Comparison of ENCODE assay signal across 27 cellular contexts in the genomic region with DNA sequence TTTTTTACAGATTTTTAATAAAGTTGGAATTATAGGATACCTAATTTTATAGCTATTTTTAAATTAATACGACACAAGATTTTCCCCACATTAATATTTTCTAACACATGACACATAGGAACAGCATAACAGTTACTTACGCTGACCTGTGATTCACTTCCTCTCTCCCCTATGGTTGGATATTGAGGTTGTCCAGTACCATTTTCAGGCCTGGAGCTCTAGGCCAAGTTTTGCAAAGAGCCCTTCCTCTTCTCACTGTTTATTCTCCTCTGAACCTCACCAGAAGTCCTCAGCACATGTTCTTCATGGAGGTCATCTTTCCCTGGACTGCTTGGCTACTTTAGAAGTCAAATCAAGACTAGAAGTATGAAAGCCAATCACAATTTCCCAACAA. TPM values are rescaled to one million over a fixed set of nuclear protein-coding genes. Genes with fewer than 3 reads are reported as not detected.
DNase-seq lines count a peak whose midpoint lies in the region; ATAC-seq, FAIRE-seq and TF ChIP-seq lines count a peak whose summit lies in the region.
"Had no signal": no experiment of that assay in that cellular context is flagged by ENCODE, and none has a peak within 500 bp of the region (broad histone marks: within the 10 kb centered on the region; RNA-seq: fewer than 3 reads in every experiment).

No MANE protein-coding gene starts in this region.

- FAIRE-seq in endothelial cell of umbilical vein (lab: Jason Lieb, UNC), result peak; percentile 77
- FAIRE-seq: colon, kidney had no signal

- no peaks in the 10 kb centered on the region for H3K36me3 ChIP-seq in PC-3 (ENCODE audit: low read depth, low read length)
- no peaks in the 10 kb centered on the region for H3K36me3 ChIP-seq in endothelial cell of umbilical vein (ENCODE audit: control insufficient read depth in 2 of 2, extremely low read depth in 1 of 2, insufficient read depth in 2 of 2, low read length in 2 of 2)
- H3K36me3 ChIP-seq: ascending aorta, lower lobe of right lung, vagina had no signal

- H3K9me2 ChIP-seq in PC-3 (replicated peaks; ENCODE audit: low read length), result no peaks in the 10 kb centered on the region

- BruUV-seq in PC-3 (replicated peaks; lab: Mats Ljungman, UMichigan), result no TSS peak
- BruUV-seq in endothelial cell of umbilical vein (replicated peaks; lab: Mats Ljungman, UMichigan), result no TSS peak

- H2AFZ ChIP-seq in PC-3 (ENCODE audit: low read length), result no peak overlapping the region
- H2AFZ ChIP-seq in endothelial cell of umbilical vein (ENCODE audit: low read depth, low read length), result peak overlapping the region; percentile 27

- H3K27ac ChIP-seq in PC-3 (ENCODE audit: low read length) (peak overlapping the region; percentile 73; the same call in 1 of the 2 replicates), endothelial cell of umbilical vein (ENCODE audit: insufficient read depth, low read depth, low read length) (peak overlapping the region; percentile 7)
- H3K27ac ChIP-seq: ascending aorta, lower lobe of right lung, vagina had no signal

- no peak for ATAC-seq in PC-3
- no peak for ATAC-seq in GM18907 (IDR thresholded peaks at IDR 0.05; ENCODE audit: unreplicated experiment)
- ATAC-seq: sciatic nerve had no signal

- in situ Hi-C loops in G401 (cut with HindIII; ENCODE audit: low sequenced_read_pairs), result no loop called here

- no peak for TF ChIP-seq POLR2A in endothelial cell of umbilical vein (IDR thresholded peaks at IDR 0.05; ENCODE audit: low read depth, low read length)

- H3K79me2 ChIP-seq in PC-3 (ENCODE audit: low read length), result no peaks in the 10 kb centered on the region
- H3K79me2 ChIP-seq in endothelial cell of umbilical vein (ENCODE audit: control insufficient read depth, insufficient read depth, low read length), result no peaks in the 10 kb centered on the region

- H3F3A ChIP-seq in PC-3 (ENCODE audit: low read length, unreplicated experiment), result no peaks in the 10 kb centered on the region

- intact Hi-C loops in PC-3 (cut with micrococcal nuclease), result no loop called here
- intact Hi-C loops in endothelial cell of umbilical vein (cut with micrococcal nuclease), result no loop called here

- no peaks in the 10 kb centered on the region for H3K9me3 ChIP-seq in PC-3 (ENCODE audit: low read length)
- no peaks in the 10 kb centered on the region for H3K9me3 ChIP-seq in endothelial cell of umbilical vein (replicated peaks; ENCODE audit: control insufficient read depth, insufficient read depth, low read length)
- H3K9me3 ChIP-seq: ascending aorta, lower lobe of right lung, testis, vagina had no signal

- H3K4me2 ChIP-seq in PC-3 (ENCODE audit: low read length), result 0 out of 2 replicates have a peak overlapping the region, but pooled peaks have one; percentile 75
- no peak overlapping the region for H3K4me2 ChIP-seq in endothelial cell of umbilical vein (ENCODE audit: insufficient read depth, low read length)

- H3K9ac ChIP-seq in PC-3 (ENCODE audit: low read length), result no peak overlapping the region
- no peak overlapping the region for H3K9ac ChIP-seq in endothelial cell of umbilical vein (replicated peaks; ENCODE audit: extremely low read depth, insufficient read depth, low read length)

- H3K27me3 ChIP-seq in PC-3 (ENCODE audit: low read length) (no peaks in the 10 kb centered on the region), endothelial cell of umbilical vein (ENCODE audit: control insufficient read depth in 2 of 2, insufficient read depth in 2 of 2, low read length in 2 of 2) (no peaks in the 10 kb centered on the region)
- H3K27me3 ChIP-seq: ascending aorta, testis, vagina had no signal

- peaks cover 36% of the 10 kb centered on the region for H3K4me1 ChIP-seq in PC-3 (ENCODE audit: insufficient read depth, low read length)
- H3K4me1 ChIP-seq in endothelial cell of umbilical vein (ENCODE audit: control insufficient read depth, extremely low read depth, insufficient read depth, low read length), result peaks cover 19% of the 10 kb centered on the region
- H3K4me1 ChIP-seq: ascending aorta, testis had no signal

- POLR2A ChIA-PET in PC-3 (lab: Charles Lee; ENCODE audit: unreplicated experiment) (no interaction called here), endothelial cell of umbilical vein (lab: Charles Lee) (no interaction called here)

- H4K20me1 ChIP-seq in PC-3 (ENCODE audit: low read length) (no peaks in the 10 kb centered on the region), endothelial cell of umbilical vein (replicated peaks; ENCODE audit: control insufficient read depth, extremely low read depth, insufficient read depth, low read length) (no peaks in the 10 kb centered on the region)

- CTCF ChIA-PET in PC-3 (lab: Charles Lee) (interaction anchor here (0.6 kb wide), 1 partner anchor 18 kb away, joined by 4 read pairs; no protein-coding TSS in a partner anchor), endothelial cell of umbilical vein (lab: Charles Lee) (interaction anchor here (1.9 to 3.4 kb wide), 2 partner anchors 13 to 653 kb away, joined by 8 to 15 read pairs; no protein-coding TSS in a partner anchor)

- no peak overlapping the region for H3K4me3 ChIP-seq in PC-3 (ENCODE audit: low read length)
- H3K4me3 ChIP-seq in endothelial cell of umbilical vein (replicated peaks in 1 of 3; ENCODE audit: insufficient read depth in 1 of 3, low read depth in 1 of 3, low read length in 3 of 3), result no peak overlapping the region
- H3K4me3 ChIP-seq: ascending aorta, lower lobe of right lung, testis, vagina had no signal

- no peaks in the 10 kb centered on the region for H3K9me1 ChIP-seq in endothelial cell of umbilical vein (replicated peaks; ENCODE audit: control insufficient read depth, extremely low read depth, insufficient read depth, low read length)

- dilution Hi-C loops in endothelial cell of umbilical vein (cut with MboI; ENCODE audit: extremely low pct_ligation_motif_present, low sequenced_read_pairs), result no loop called here

- DNase-seq in HT1080 (ENCODE audit: low read depth) (peak; percentile 6), PC-3 (peak; percentile 25), endothelial cell of umbilical vein (ENCODE audit: low read depth, low spot score) (peak; percentile 39), pulmonary artery endothelial cell (ENCODE audit: low read depth, low spot score) (peak; percentile 5), hypothalamus (lab: John Stamatoyannopoulos, UW) (no peak), G401 (ENCODE audit: low spot score) (no peak)
- DNase-seq: activated B cell treated with CpG ODN at 0.5 μM for 24 hours; activated CD4-positive, alpha-beta T cell treated with anti-CD3 and anti-CD28 coated beads, Interleukin-2, amount 50 U/mL, for 48 hours; activated CD8-positive, alpha-beta memory T cell treated with anti-CD3 and anti-CD28 coated beads, Interleukin-2, amount 50 U/mL, for 48 hours; CD4-positive, alpha-beta T cell; kidney; lower lobe of right lung; NCI-H1930; NCI-H526 treated with DMSO at 0.1 percent for 48 hours; SHP77 treated with DMSO at 0.1 percent for 48 hours; stimulated activated naive CD4-positive, alpha-beta T cell treated with Interleukin-2 at 50 U/mL for 16 hours; T1000; testis had no signal

- TF ChIP-seq CTCF in PC-3 (conservative IDR thresholded peaks at IDR 0.05; ENCODE audit: low read depth, low read length), result no peak
- TF ChIP-seq CTCF in endothelial cell of umbilical vein (IDR thresholded peaks at IDR 0.05; ENCODE audit: extremely low read depth in 1 of 2, insufficient read depth in 1 of 2, low read depth in 1 of 2, low read length in 2 of 2), result no peak

TF ChIP-seq in endothelial cell of umbilical vein, 7 proteins besides CTCF, POLR2A, EP300 and RAD21:
- TF ChIP-seq MYC (IDR thresholded peaks at IDR 0.05; ENCODE audit: low read depth, low read length) (no peak), EZH2 (IDR thresholded peaks at IDR 0.05; ENCODE audit: borderline replicate concordance, low read depth, low read length, severe bottlenecking) (no peak), JUN (IDR thresholded peaks at IDR 0.05; ENCODE audit: borderline replicate concordance, insufficient read depth, insufficient read length, low read depth) (peak; percentile 29), GATA2 (IDR thresholded peaks at IDR 0.05; ENCODE audit: insufficient read depth, insufficient read length, low read depth, low read length) (no peak), POLR2AphosphoS5 (IDR thresholded peaks at IDR 0.05; ENCODE audit: insufficient read depth, low read depth, low read length) (peak; percentile 21), FOS (IDR thresholded peaks at IDR 0.05; ENCODE audit: borderline replicate concordance, insufficient read depth, low read length) (peak; percentile 78)
- TF ChIP-seq, protein P1, sequence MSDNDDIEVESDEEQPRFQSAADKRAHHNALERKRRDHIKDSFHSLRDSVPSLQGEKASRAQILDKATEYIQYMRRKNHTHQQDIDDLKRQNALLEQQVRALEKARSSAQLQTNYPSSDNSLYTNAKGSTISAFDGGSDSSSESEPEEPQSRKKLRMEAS (IDR thresholded peaks at IDR 0.05; ENCODE audit: insufficient read depth, insufficient read length), result no peak

RNA-seq across cellular contexts. Expression of gene LYZL1, which starts 28.2 kb away (rescaled TPM):
- total RNA-seq in HT1080 (2014; rRNA removed; shearing (Covaris generic)), result not detected in 2 replicates
- polyA plus RNA-seq in HT1080 (2015; cell fraction: cytosol; rRNA removed), result not detected in 2 replicates
- not detected in 2 replicates for polyA plus RNA-seq in HT1080 (2015; cell fraction: nucleus; rRNA removed)
- not detected in 2 replicates for total RNA-seq in PC-3 (2014; rRNA removed)
- total RNA-seq in endothelial cell of umbilical vein, result not detected in 2 replicates
- not detected in 2 replicates for polyA plus RNA-seq in endothelial cell of umbilical vein
- not detected in 2 replicates for polyA plus RNA-seq in endothelial cell of umbilical vein (2011; cell fraction: cytosol; rRNA removed)
- polyA plus RNA-seq in endothelial cell of umbilical vein (2011; cell fraction: nucleus; rRNA removed), result not detected in 2 replicates
- not detected in 2 replicates for polyA plus RNA-seq in endothelial cell of umbilical vein (2012)
- polyA minus RNA-seq in endothelial cell of umbilical vein, result not detected in 2 replicates
- not detected for polyA minus RNA-seq in endothelial cell of umbilical vein (2011; cell fraction: cytosol; rRNA and poly(A)+ RNA removed)
- polyA minus RNA-seq in endothelial cell of umbilical vein (2011; cell fraction: nucleus; rRNA and poly(A)+ RNA removed), result not detected in 2 replicates
- total RNA-seq in pulmonary artery endothelial cell, result not detected in 2 replicates
- not detected in 2 replicates for total RNA-seq in G401 (2014; rRNA removed; shearing (Covaris generic))
- total RNA-seq: activated B cell treated with CpG ODN at 0.5 μM for 24 hours; activated T-helper 2 cell treated with anti-CD3 and anti-CD28 coated beads, Interferon-gamma antibody, Interleukin-2, Interleukin-4, amounts not matched to agents 10 μg/mL and 5 μg/mL and 100 μg/mL, durations not matched to agents 14 hours and 24 hours and 36 hours; ascending aorta; CD4-positive, alpha-beta T cell; H4; kidney; lower lobe of right lung; mucosa of gallbladder; sciatic nerve; vagina had no signal
- polyA plus RNA-seq: neural cell had no signal

Comparison
In these comparisons a context has a peak if more than half of its experiments do, and no peak if none do; other contexts are left out.
1. DNase-seq: peak in HT1080 (single experiment), PC-3 (single experiment), endothelial cell of umbilical vein (single experiment) and pulmonary artery endothelial cell (single experiment); none in hypothalamus (0 of 51) and G401 (single experiment).